14 cellular contexts compared by ENCODE assay signal in the genomic region with DNA sequence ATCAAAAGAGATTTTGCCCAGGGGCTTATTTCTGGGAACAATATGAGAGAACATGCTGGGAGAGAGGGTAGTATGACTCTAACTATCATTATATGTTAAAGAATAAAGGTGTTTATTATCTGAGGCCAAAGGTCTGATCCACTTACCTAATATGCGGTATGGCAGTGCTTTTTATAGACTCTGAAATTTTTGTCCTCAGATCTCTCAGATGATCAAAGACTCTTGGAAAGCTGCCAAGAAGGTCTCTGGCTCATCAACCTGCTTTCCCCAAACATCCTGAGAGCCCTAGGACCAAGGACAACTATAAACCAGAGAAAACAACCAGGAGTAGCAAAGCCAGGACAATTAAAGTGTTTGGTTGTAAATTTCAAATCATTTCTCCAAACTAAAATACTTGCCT.
DNase-seq lines count a peak whose midpoint lies in the region; FAIRE-seq and TF ChIP-seq lines count a peak whose summit lies in the region.
"Had no signal": no experiment of that assay in that cellular context is flagged by ENCODE, and none has a peak within 500 bp of the region (broad histone marks: within the 10 kb centered on the region; RNA-seq: fewer than 3 reads in every experiment).

No MANE protein-coding gene starts in this region.

- H3K36me3 ChIP-seq in breast epithelium: no peaks in the 10 kb centered on the region
- H3K36me3 ChIP-seq: upper lobe of left lung had no signal

- no peaks in the 10 kb centered on the region for H3K9me3 ChIP-seq in breast epithelium
- H3K9me3 ChIP-seq: body of pancreas, upper lobe of left lung had no signal

- DNase-seq in MCF 10A (ENCODE audit: unreplicated experiment): peak; percentile 36
- DNase-seq in breast epithelium (ENCODE audit: low spot score in 2 of 2): no peak
- DNase-seq in NCI-H345 (lab: John Stamatoyannopoulos, UW): peak; percentile 64
- DNase-seq in cerebellar cortex (ENCODE audit: low spot score): peak; percentile 73
- peak; percentile 8 for DNase-seq in urothelium cell line (ENCODE audit: low spot score)
- DNase-seq in NK-92 (lab: John Stamatoyannopoulos, UW; ENCODE audit: unreplicated experiment): no peak
- DNase-seq in activated gamma-delta T cell treated with Interleukin-2 at 50 U/mL for 16 hours: no peak
- no peak for DNase-seq in stimulated activated CD4-positive, alpha-beta T cell treated with anti-CD3 and anti-CD28 coated beads, Interleukin-2, amount 100 ng/mL, for 48 hours
- DNase-seq: body of pancreas; endodermal cell; kidney; NCI-H187 treated with DMSO at 0.1 percent for 48 hours; stimulated activated CD4-positive, alpha-beta T cell treated with anti-CD3 and anti-CD28 coated beads, Interleukin-1b, Interleukin-23, amount 100 ng/mL, for 48 hours; upper lobe of left lung had no signal

- H3K9me3 Mint-ChIP-seq in MCF 10A (ENCODE audit: unreplicated experiment): peaks cover 7% of the 10 kb centered on the region
- H3K9me3 Mint-ChIP-seq: endodermal cell had no signal

- TF ChIP-seq CTCF in MCF 10A (IDR thresholded peaks at IDR 0.05; ENCODE audit: unreplicated experiment): no peak
- TF ChIP-seq CTCF in breast epithelium (IDR thresholded peaks at IDR 0.05): no peak

- no peak overlapping the region for H3K4me3 Mint-ChIP-seq in MCF 10A (ENCODE audit: unreplicated experiment)
- H3K4me3 Mint-ChIP-seq: endodermal cell had no signal

- H3K36me3 Mint-ChIP-seq in MCF 10A (ENCODE audit: insufficient read depth, unreplicated experiment): peaks cover 6% of the 10 kb centered on the region

- H3K27me3 Mint-ChIP-seq in MCF 10A (ENCODE audit: insufficient read depth, unreplicated experiment): no peaks in the 10 kb centered on the region

- CTCF ChIA-PET in MCF 10A (lab: Yijun Ruan, JAX): interaction anchor here (0.6 to 0.7 kb wide), 2 partner anchors 80 to 95 kb away, joined by 3 to 4 read pairs; no protein-coding TSS in a partner anchor

- TF ChIP-seq POLR2A in breast epithelium (IDR thresholded peaks at IDR 0.05): no peak

- H3K27me3 ChIP-seq in breast epithelium: no peaks in the 10 kb centered on the region
- H3K27me3 ChIP-seq: body of pancreas, upper lobe of left lung had no signal

- BruUV-seq in MCF 10A (replicated peaks; lab: Mats Ljungman, UMichigan): no TSS peak

- H3K27ac Mint-ChIP-seq in MCF 10A (ENCODE audit: low read depth, unreplicated experiment): no peak overlapping the region
- H3K27ac Mint-ChIP-seq: endodermal cell had no signal

- POLR2A ChIA-PET in MCF 10A (lab: Yijun Ruan, JAX): interaction anchor here (0.7 kb wide), 1 partner anchor 15 kb away, joined by 3 read pairs; no protein-coding TSS in a partner anchor

- intact Hi-C loops in MCF 10A (cut with micrococcal nuclease): no loop called here
- intact Hi-C loops in breast epithelium (cut with DNase I; ENCODE audit: low total_unique reads): no loop called here

- H3K4me1 ChIP-seq in breast epithelium: no peaks in the 10 kb centered on the region
- H3K4me1 ChIP-seq: body of pancreas had no signal

- H3K4me1 Mint-ChIP-seq in MCF 10A (ENCODE audit: insufficient read depth, unreplicated experiment): peaks cover 6% of the 10 kb centered on the region

- H3K4me3 ChIP-seq in breast epithelium: no peak overlapping the region
- H3K4me3 ChIP-seq: body of pancreas, upper lobe of left lung had no signal

- FAIRE-seq in urothelium cell line (lab: Jason Lieb, UNC): no peak
- FAIRE-seq: kidney had no signal

- H3K27ac ChIP-seq in breast epithelium: no peak overlapping the region
- H3K27ac ChIP-seq: body of pancreas, upper lobe of left lung had no signal

Comparison
In these comparisons a context has a peak if more than half of its experiments do, and no peak if none do; other contexts are left out.
1. DNase-seq: peak in MCF 10A (single experiment), NCI-H345 (single experiment), cerebellar cortex (single experiment) and urothelium cell line (single experiment); none in breast epithelium (0 of 2), NK-92 (single experiment), activated gamma-delta T cell treated with Interleukin-2 at 50 U/mL for 16 hours (single experiment) and stimulated activated CD4-positive, alpha-beta T cell treated with anti-CD3 and anti-CD28 coated beads, Interleukin-2, amount 100 ng/mL, for 48 hours (0 of 2).